13 cellular contexts compared by ENCODE assay signal in the genomic region with DNA sequence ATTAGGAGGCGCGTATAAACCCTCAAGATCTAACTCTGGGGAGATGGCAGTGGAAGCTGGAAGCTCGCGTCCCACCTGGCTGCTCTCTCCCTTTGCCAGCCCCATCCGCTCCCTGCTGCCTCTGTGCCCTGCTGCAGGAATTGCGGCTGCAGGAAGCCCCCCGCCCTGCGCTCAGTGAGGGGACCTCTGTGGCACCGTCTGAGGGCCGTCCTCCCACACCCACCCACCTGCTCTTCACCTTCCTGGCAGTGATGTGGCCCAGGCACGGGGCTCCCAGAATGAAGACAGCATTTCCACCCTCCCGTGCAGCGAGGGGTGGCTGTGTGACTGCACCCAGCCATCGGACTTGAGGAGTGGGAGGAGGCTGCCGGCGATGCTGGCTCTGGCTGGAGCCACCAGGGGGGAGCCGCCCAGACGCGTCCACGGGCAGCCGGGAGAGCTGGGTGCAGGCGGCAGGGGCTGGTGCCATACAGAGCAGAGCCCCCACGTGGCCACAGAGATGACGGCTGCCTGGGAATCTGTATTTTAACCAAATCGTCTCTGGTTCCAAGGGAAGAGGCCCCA. TPM values are rescaled to one million over a fixed set of nuclear protein-coding genes. Genes with fewer than 3 reads are reported as not detected.
DNase-seq lines count a peak whose midpoint lies in the region; ATAC-seq, FAIRE-seq and TF ChIP-seq lines count a peak whose summit lies in the region.
"Had no signal": no experiment of that assay in that cellular context is flagged by ENCODE, and none has a peak within 500 bp of the region (broad histone marks: within the 10 kb centered on the region; RNA-seq: fewer than 3 reads in every experiment).

No MANE protein-coding gene starts in this region.

- DNase-seq in left cardiac atrium (peak; percentile 15), Right ventricle myocardium inferior (ENCODE audit: missing footprints) (no peak), RWPE2 (ENCODE audit: low spot score) (peak; percentile 38), kidney (peak; percentile 14), upper lobe of right lung (peak; percentile 48), thyroid gland (no peak), NCI-H774 (lab: John Stamatoyannopoulos, UW) (no peak), C1 segment of cervical spinal cord (lab: John Stamatoyannopoulos, UW) (no peak)
- DNase-seq: COR-L47, NCI-H187, NCI-H69, PC-9 had no signal

- no peak for TF ChIP-seq POLR2A in thyroid gland (IDR thresholded peaks at IDR 0.05)

- no peak overlapping the region for H3K9ac ChIP-seq in kidney (ENCODE audit: low read length in 2 of 2)

- intact Hi-C loops in left cardiac atrium (cut with DNase I) (no loop called here), Right ventricle myocardium inferior (cut with DNase I) (no loop called here), kidney (cut with DNase I) (no loop called here), upper lobe of right lung (cut with DNase I) (no loop called here), thyroid gland (cut with DNase I) (no loop called here)

- FAIRE-seq in kidney (lab: Jason Lieb, UNC) = no peak

- H3K9me3 ChIP-seq in RWPE2 (ENCODE audit: severe bottlenecking) (no peaks in the 10 kb centered on the region), kidney (ENCODE audit: control insufficient read depth in 1 of 2, low read length in 2 of 2) (no peaks in the 10 kb centered on the region), upper lobe of right lung (no peaks in the 10 kb centered on the region), thyroid gland (no peaks in the 10 kb centered on the region)
- H3K9me3 ChIP-seq: HAP-1 had no signal

- H3K27me3 ChIP-seq in RWPE2 (ENCODE audit: insufficient read depth, poor library complexity, severe bottlenecking) (peaks cover 30% of the 10 kb centered on the region), upper lobe of right lung (peaks cover 28% of the 10 kb centered on the region), thyroid gland (no peaks in the 10 kb centered on the region)

- H3K4me3 ChIP-seq in RWPE2 (ENCODE audit: severe bottlenecking) (no peak overlapping the region), kidney (ENCODE audit: low read length in 2 of 2) (no peak overlapping the region), upper lobe of right lung (no peak overlapping the region), thyroid gland (replicated peaks in 1 of 3) (no peak overlapping the region)
- H3K4me3 ChIP-seq: HAP-1, PC-9 had no signal

- H3K27ac ChIP-seq in RWPE2 (ENCODE audit: poor library complexity, severe bottlenecking) (no peak overlapping the region), kidney (ENCODE audit: low read depth in 2 of 2, low read length in 2 of 2) (no peak overlapping the region), upper lobe of right lung (no peak overlapping the region), thyroid gland (no peak overlapping the region)
- H3K27ac ChIP-seq: PC-9 had no signal

- TF ChIP-seq CTCF in RWPE2 (IDR thresholded peaks at IDR 0.05; ENCODE audit: poor library complexity, severe bottlenecking) = no peak
- no peak for TF ChIP-seq CTCF in kidney (IDR thresholded peaks at IDR 0.05; ENCODE audit: borderline replicate concordance, extremely low read depth, insufficient read depth)
- no peak for TF ChIP-seq CTCF in upper lobe of right lung (IDR thresholded peaks at IDR 0.05)
- TF ChIP-seq CTCF in thyroid gland (IDR thresholded peaks at IDR 0.05) = no peak

- 80 to 92% methylated on average over 12 to 23 of the region's 25 CpGs for WGBS in thyroid gland, 2 donors

- no peak for ATAC-seq in left cardiac atrium
- ATAC-seq in Right ventricle myocardium inferior = no peak
- no peak for ATAC-seq in RWPE2 (ENCODE audit: low read depth)
- no peak for ATAC-seq in upper lobe of right lung

- H3K36me3 ChIP-seq in RWPE2 (ENCODE audit: low read depth) (no peaks in the 10 kb centered on the region), kidney (ENCODE audit: control insufficient read depth in 1 of 2, insufficient read depth in 2 of 2, low read length in 2 of 2) (no peaks in the 10 kb centered on the region), upper lobe of right lung (no peaks in the 10 kb centered on the region), thyroid gland (no peaks in the 10 kb centered on the region)
- H3K36me3 ChIP-seq: HAP-1 had no signal

- H3K4me1 ChIP-seq in RWPE2 (ENCODE audit: insufficient read depth, poor library complexity, severe bottlenecking) (no peaks in the 10 kb centered on the region), kidney (ENCODE audit: control insufficient read depth in 1 of 2, insufficient read depth in 1 of 2, low read depth in 1 of 2, low read length in 2 of 2) (no peaks in the 10 kb centered on the region), upper lobe of right lung (no peaks in the 10 kb centered on the region), thyroid gland (no peaks in the 10 kb centered on the region)
- H3K4me1 ChIP-seq: HAP-1 had no signal

RNA-seq across cellular contexts. Expression of gene GALNT9, which starts 28.3 kb away (rescaled TPM):
- total RNA-seq in left cardiac atrium (1 to 10 TPM; 2.6 to 2.7 TPM), Right ventricle myocardium inferior (not detected), kidney (20.7 TPM), upper lobe of right lung (1.6 TPM), thyroid gland (10 to 100 TPM in 2 of 4 donors, 1 to 10 TPM in 2; 2.2 to 29.2 (median 15.9) TPM)
- polyA plus RNA-seq in kidney (ENCODE audit: insufficient read depth, low read depth, low replicate concordance) = 4.8 TPM

Comparison
In these comparisons a context has a peak if more than half of its experiments do, and no peak if none do; other contexts are left out.
1. DNase-seq: peak in left cardiac atrium (single experiment), RWPE2 (single experiment), kidney (single experiment) and upper lobe of right lung (single experiment); none in Right ventricle myocardium inferior (single experiment), thyroid gland (0 of 2), NCI-H774 (single experiment) and C1 segment of cervical spinal cord (0 of 14).